9 cellular contexts compared by ENCODE assay signal in the genomic region with DNA sequence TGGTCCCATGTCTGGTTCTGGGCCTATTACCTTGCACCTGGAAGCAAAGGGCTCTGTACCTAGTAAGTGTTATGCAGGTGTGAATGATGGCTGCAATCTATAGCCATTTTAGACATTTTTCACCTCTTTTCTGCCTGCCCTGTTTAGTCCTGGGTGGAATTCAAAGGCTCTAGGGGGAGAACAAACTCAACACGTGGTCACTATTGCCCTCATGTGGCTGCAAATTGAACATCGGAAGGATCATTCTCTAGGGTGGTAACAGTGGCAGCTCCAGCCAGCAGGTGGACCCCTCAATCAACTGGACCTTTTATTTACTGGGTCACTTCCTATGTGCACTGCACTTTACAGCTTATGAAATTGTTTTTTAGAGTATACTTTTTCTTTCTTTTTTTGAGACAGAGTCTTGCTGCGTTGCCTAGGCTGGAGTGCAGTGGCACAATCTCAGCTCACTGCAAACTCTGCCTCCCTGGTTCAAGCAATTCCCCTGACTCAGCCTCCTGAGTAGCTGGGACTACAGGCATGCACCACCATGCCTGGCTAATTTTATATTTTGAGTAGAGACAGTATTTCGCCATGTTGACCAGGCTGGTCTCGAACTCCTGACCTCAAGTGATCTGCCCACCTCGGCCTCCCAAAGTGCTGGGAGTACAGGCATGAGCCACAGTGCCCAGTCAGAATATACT. TPM values are rescaled to one million over a fixed set of nuclear protein-coding genes. Genes with fewer than 3 reads are reported as not detected.
DNase-seq lines count a peak whose midpoint lies in the region; ATAC-seq and TF ChIP-seq lines count a peak whose summit lies in the region.
"Not testable (repeated sequence)": the region's sequence is repeated elsewhere in the genome, so short reads cannot be mapped to it uniquely, and the experiment has no call there.
"Had no signal": no experiment of that assay in that cellular context is flagged by ENCODE, and none has a peak within 500 bp of the region (broad histone marks: within the 10 kb centered on the region; RNA-seq: fewer than 3 reads in every experiment).

No MANE protein-coding gene starts in this region.

- not testable (repeated sequence) for H3K9me3 ChIP-seq in HEK293 (ENCODE audit: control insufficient read depth, insufficient read depth, low read depth, low read length); SU-DHL-6 (ENCODE audit: insufficient read depth, low read length)

- POLR2A ChIA-PET in HEK293 (lab: Yijun Ruan, JAX) = not testable (repeated sequence)

- not testable (repeated sequence) for H2AFZ ChIP-seq in SU-DHL-6 (ENCODE audit: low read depth, low read length, severe bottlenecking)

- not testable (repeated sequence) for H3K4me3 ChIP-seq in HEK293 (ENCODE audit: low read depth, low read length); SU-DHL-6 (ENCODE audit: insufficient read depth, low read length, poor library complexity, severe bottlenecking); fibroblast of villous mesenchyme (ENCODE audit: low read depth, low read length)

- not testable (repeated sequence) for H3K27ac Mint-ChIP-seq in activated naive CD4-positive, alpha-beta T cell treated with anti-CD3 and anti-CD28 coated beads, Interleukin-2, amount 50 U/mL, for 72 hours

- H3K36me3 ChIP-seq in HEK293 (ENCODE audit: control insufficient read depth in 2 of 2, insufficient read depth in 1 of 2, low read length in 2 of 2); SU-DHL-6 (ENCODE audit: low read length): not testable (repeated sequence)

- not testable (repeated sequence) for H3K27ac ChIP-seq in HEK293 (ENCODE audit: extremely low read depth, low read depth, low read length); SU-DHL-6 (ENCODE audit: low read depth, low read length)

- H3F3A ChIP-seq in SU-DHL-6 (ENCODE audit: insufficient read depth) = not testable (repeated sequence)

- H3K36me3 Mint-ChIP-seq in activated naive CD4-positive, alpha-beta T cell treated with anti-CD3 and anti-CD28 coated beads, Interleukin-2, amount 50 U/mL, for 72 hours = not testable (repeated sequence)

- H3K79me2 ChIP-seq in SU-DHL-6 (ENCODE audit: insufficient read depth, low read length) = not testable (repeated sequence)

- H3K4me2 ChIP-seq in SU-DHL-6 (ENCODE audit: low read depth, low read length, poor library complexity, severe bottlenecking) = not testable (repeated sequence)

- TF ChIP-seq CTCF in HEK293 (tag by site-specific recombination; IDR thresholded peaks at IDR 0.05) = peak; percentile 94
- TF ChIP-seq CTCF in SU-DHL-6 (IDR thresholded peaks at IDR 0.05; ENCODE audit: insufficient read depth, low read length, poor library complexity, severe bottlenecking) = peak; percentile 66
- TF ChIP-seq CTCF in fibroblast of villous mesenchyme (IDR thresholded peaks at IDR 0.05; ENCODE audit: insufficient read depth, low read depth, low read length) = peak; percentile 64

- peak; percentile 71 to 76 for ATAC-seq in activated naive CD4-positive, alpha-beta T cell treated with anti-CD3 and anti-CD28 coated beads, Interleukin-2, amount 50 U/mL, for 72 hours

- H4K20me1 ChIP-seq in SU-DHL-6 (ENCODE audit: low read depth, low read length) = not testable (repeated sequence)

- DNase-seq in COLO668 (lab: John Stamatoyannopoulos, UW; ENCODE audit: unreplicated experiment) (peak; percentile 30), NCI-H2171 treated with DMSO at 0.1 percent for 48 hours (lab: John Stamatoyannopoulos, UW) (peak; percentile 93), fibroblast of villous mesenchyme (ENCODE audit: low read depth) (peak; percentile 40), midbrain (lab: John Stamatoyannopoulos, UW) (peak; percentile 75)
- DNase-seq in activated naive CD4-positive, alpha-beta T cell treated with anti-CD3 and anti-CD28 coated beads, Interleukin-2, amount 50 U/mL, for 72 hours (ENCODE audit: low spot score in 2 of 2) = peak in 1 of 2 donors; percentile 36
- DNase-seq in stimulated activated CD8-positive, alpha-beta memory T cell treated with anti-CD3 and anti-CD28 coated beads, Interleukin-2, amount 100 ng/mL, for 48 hours (ENCODE audit: low read depth in 2 of 2) = peak; percentile 8 to 12

- H3K9me2 ChIP-seq in SU-DHL-6 (replicated peaks; ENCODE audit: insufficient read depth, low read length) = not testable (repeated sequence)

- H3K9me3 Mint-ChIP-seq in activated naive CD4-positive, alpha-beta T cell treated with anti-CD3 and anti-CD28 coated beads, Interleukin-2, amount 50 U/mL, for 72 hours = not testable (repeated sequence)

- CTCF ChIA-PET in HEK293 (lab: Yijun Ruan, JAX) = interaction anchor here (0.6 to 3.5 kb wide), 23 partner anchors 9 to 422 kb away, joined by 3 to 34 read pairs (median 4); a partner anchor contains a TSS

- not testable (repeated sequence) for H3K4me1 ChIP-seq in HEK293 (ENCODE audit: control insufficient read depth, insufficient read depth, low read length)

- H3K27me3 ChIP-seq in SU-DHL-6 (ENCODE audit: low read length) = not testable (repeated sequence)

- not testable (repeated sequence) for H3K9ac ChIP-seq in SU-DHL-6 (ENCODE audit: low read length)

TF ChIP-seq in HEK293, 187 proteins besides CTCF, POLR2A, EP300 and RAD21:
- TF ChIP-seq ZFP69B (tag by site-specific recombination; IDR thresholded peaks at IDR 0.05) = 0 out of 2 replicates have a peak, but pooled peaks have one; percentile 33
- TF ChIP-seq SCRT2 (tag by site-specific recombination; IDR thresholded peaks at IDR 0.05) = peak; percentile 83
- TF ChIP-seq, protein P1, sequence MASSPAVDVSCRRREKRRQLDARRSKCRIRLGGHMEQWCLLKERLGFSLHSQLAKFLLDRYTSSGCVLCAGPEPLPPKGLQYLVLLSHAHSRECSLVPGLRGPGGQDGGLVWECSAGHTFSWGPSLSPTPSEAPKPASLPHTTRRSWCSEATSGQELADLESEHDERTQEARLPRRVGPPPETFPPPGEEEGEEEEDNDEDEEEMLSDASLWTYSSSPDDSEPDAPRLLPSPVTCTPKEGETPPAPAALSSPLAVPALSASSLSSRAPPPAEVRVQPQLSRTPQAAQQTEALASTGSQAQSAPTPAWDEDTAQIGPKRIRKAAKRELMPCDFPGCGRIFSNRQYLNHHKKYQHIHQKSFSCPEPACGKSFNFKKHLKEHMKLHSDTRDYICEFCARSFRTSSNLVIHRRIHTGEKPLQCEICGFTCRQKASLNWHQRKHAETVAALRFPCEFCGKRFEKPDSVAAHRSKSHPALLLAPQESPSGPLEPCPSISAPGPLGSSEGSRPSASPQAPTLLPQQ (tag by site-specific recombination; IDR thresholded peaks at IDR 0.05) = peak; percentile 60; the same call in 1 of the 2 replicates
- peak; percentile 97 for TF ChIP-seq ZNF654 (tag by site-specific recombination; IDR thresholded peaks at IDR 0.05; ENCODE audit: low read depth)

RNA-seq across cellular contexts. Expression of a gene that starts 16.6 kb away (rescaled TPM):
- total RNA-seq in activated naive CD4-positive, alpha-beta T cell treated with anti-CD3 and anti-CD28 coated beads, Interleukin-2, amount 50 U/mL, for 72 hours = not detected
- total RNA-seq in fibroblast of villous mesenchyme = not detected in 2 replicates
- total RNA-seq: pulmonary artery endothelial cell had no signal

RNA-seq across cellular contexts. Expression of a gene that starts 42.3 kb away (rescaled TPM):
- not detected for total RNA-seq in activated naive CD4-positive, alpha-beta T cell treated with anti-CD3 and anti-CD28 coated beads, Interleukin-2, amount 50 U/mL, for 72 hours
- total RNA-seq in fibroblast of villous mesenchyme = not detected in 2 replicates
- total RNA-seq: pulmonary artery endothelial cell had no signal
